Comparison of ENCODE assay signal across 7 cellular contexts in genomic region chr1:83715550-83715949, GRCh38.
"Had no signal": no experiment of that assay in that cellular context is flagged by ENCODE, and none has a peak within 500 bp of the region (broad histone marks: within the 10 kb centered on the region; RNA-seq: fewer than 3 reads in every experiment).

No MANE protein-coding gene starts in this region.

- H2AFZ ChIP-seq: GM23338 had no signal

- H3K4me2 ChIP-seq: GM23338 had no signal

- ATAC-seq: GM23338 had no signal

- H3K4me3 ChIP-seq: GM23338 had no signal

- FAIRE-seq: H1, H54, HTR-8/SVneo had no signal

- DNase-seq: H9, HCEC 1CT, IMR-90 had no signal
